ENCODE assay signal across 18 cellular contexts in the genomic region with DNA sequence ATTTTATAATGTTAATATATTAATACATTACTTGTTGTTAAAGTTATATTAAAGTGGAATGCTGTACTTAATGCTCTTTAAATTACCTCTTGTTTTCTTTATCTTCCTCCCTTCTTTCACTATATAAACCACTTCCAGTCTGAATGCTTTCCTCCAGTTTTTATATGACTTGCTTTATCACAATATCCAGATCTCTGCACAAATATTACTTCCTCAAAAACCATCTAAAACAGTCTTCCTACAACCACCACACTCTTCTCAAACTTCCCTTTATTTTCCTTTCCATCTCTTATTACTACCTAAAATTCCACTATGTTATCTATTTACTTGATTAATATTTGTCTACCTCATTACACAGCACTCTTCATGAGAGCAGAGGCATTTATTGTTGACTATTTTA.
"Had no signal": no experiment of that assay in that cellular context is flagged by ENCODE, and none has a peak within 500 bp of the region (broad histone marks: within the 10 kb centered on the region; RNA-seq: fewer than 3 reads in every experiment).

No MANE protein-coding gene starts in this region.

- DNase-seq: activated CD4-positive, alpha-beta T cell treated with anti-CD3 and anti-CD28 coated beads for 36 hours; activated CD4-positive, CD25-positive, alpha-beta regulatory T cell; activated CD8-positive, alpha-beta memory T cell treated with anti-CD3 and anti-CD28 coated beads, Interleukin-2, amount 10 ng/mL, durations not matched to agents 7 days and 5 days; activated CD8-positive, alpha-beta T cell treated with anti-CD3 and anti-CD28 coated beads, Interleukin-2, amount 10 ng/mL, durations not matched to agents 7 days and 5 days; activated T-cell treated with anti-CD3 and anti-CD28 coated beads, Interleukin-2, amount 50 U/mL, for 48 hours; central memory CD4-positive, alpha-beta T cell; hippocampal formation; kidney; left colon; mammary epithelial cell; posterior cingulate gyrus; right cardiac atrium; spleen; stimulated activated naive CD4-positive, alpha-beta T cell; tibial artery; upper lobe of right lung had no signal

- ATAC-seq: activated CD4-positive, alpha-beta T cell treated with anti-CD3 and anti-CD28 coated beads for 36 hours; activated CD8-positive, alpha-beta memory T cell treated with anti-CD3 and anti-CD28 coated beads, Interleukin-2, amount 10 ng/mL, durations not matched to agents 7 days and 5 days; activated CD8-positive, alpha-beta T cell treated with anti-CD3 and anti-CD28 coated beads, Interleukin-2, amount 10 ng/mL, durations not matched to agents 7 days and 5 days; activated naive CD4-positive, alpha-beta T cell treated with anti-CD3 and anti-CD28 coated beads, Interleukin-2, amount 50 U/mL, for 72 hours; gastroesophageal sphincter; left colon; right cardiac atrium; upper lobe of right lung had no signal
